ENCODE assay signal across 2 cellular contexts in the genomic region with DNA sequence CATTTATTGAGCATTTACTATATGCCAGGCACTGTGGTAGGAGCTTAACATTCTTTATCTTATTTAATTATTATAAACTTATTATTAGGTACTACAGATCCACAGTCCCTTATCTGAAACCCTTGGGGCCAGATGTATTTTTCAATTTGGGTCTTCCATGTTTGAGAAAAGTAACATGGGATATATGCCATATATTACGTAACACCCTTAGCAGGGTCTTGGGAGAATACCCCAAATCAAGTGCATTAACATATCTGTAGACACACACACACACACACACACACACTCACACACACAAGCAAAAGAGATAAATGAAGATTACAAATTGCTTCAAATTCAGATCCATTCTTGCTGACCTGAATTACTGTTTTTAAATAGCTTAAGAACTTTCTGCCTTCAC.
TF ChIP-seq lines count a peak whose summit lies in the region.

No MANE protein-coding gene starts in this region.

TF ChIP-seq in HepG2, 621 proteins besides CTCF, POLR2A, EP300 and RAD21:
- TF ChIP-seq CEBPB (IDR thresholded peaks at IDR 0.05; ENCODE audit: borderline replicate concordance, low read depth, low read length) = peak; percentile 78
- TF ChIP-seq ZNF891 (CRISPR knock-in tag; IDR thresholded peaks at IDR 0.05) = no peak
TF ChIP-seq in HepG2: peak in this region for 1.

TF ChIP-seq in K562, 482 proteins besides CTCF, POLR2A, EP300 and RAD21:
- TF ChIP-seq CEBPB (tag; IDR thresholded peaks at IDR 0.05) (peak; percentile 41), RB1 (IDR thresholded peaks at IDR 0.05; ENCODE audit: low read depth) (no peak), BRF1 (IDR thresholded peaks at IDR 0.05; ENCODE audit: borderline replicate concordance, extremely low read depth, insufficient read length) (no peak), CEBPG (CRISPR knock-in tag; IDR thresholded peaks at IDR 0.05) (no peak), CEBPG (tag; conservative IDR thresholded peaks at IDR 0.05 in 1 of 2, IDR thresholded peaks at IDR 0.05 in 1 of 2) (peak; percentile 43 to 72; a peak in 3 of 4 replicates), RBM14 (IDR thresholded peaks at IDR 0.05; ENCODE audit: borderline replicate concordance, insufficient read depth, low read depth, low read length) (no peak), TBP (optimal IDR thresholded peaks at IDR 0.05; ENCODE audit: low read depth, low read length) (no peak), DEAF1 (CRISPR knock-in tag; IDR thresholded peaks at IDR 0.05) (no peak), ZNF655 (CRISPR knock-in tag; IDR thresholded peaks at IDR 0.05) (no peak), SAFB2 (IDR thresholded peaks at IDR 0.05; ENCODE audit: borderline replicate concordance, low read depth, low read length, severe bottlenecking) (no peak), ZBED1 (IDR thresholded peaks at IDR 0.05) (no peak)
- TF ChIP-seq, protein P1, sequence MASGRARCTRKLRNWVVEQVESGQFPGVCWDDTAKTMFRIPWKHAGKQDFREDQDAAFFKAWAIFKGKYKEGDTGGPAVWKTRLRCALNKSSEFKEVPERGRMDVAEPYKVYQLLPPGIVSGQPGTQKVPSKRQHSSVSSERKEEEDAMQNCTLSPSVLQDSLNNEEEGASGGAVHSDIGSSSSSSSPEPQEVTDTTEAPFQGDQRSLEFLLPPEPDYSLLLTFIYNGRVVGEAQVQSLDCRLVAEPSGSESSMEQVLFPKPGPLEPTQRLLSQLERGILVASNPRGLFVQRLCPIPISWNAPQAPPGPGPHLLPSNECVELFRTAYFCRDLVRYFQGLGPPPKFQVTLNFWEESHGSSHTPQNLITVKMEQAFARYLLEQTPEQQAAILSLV (tag; IDR thresholded peaks at IDR 0.05) = no peak
